In the genomic region with DNA sequence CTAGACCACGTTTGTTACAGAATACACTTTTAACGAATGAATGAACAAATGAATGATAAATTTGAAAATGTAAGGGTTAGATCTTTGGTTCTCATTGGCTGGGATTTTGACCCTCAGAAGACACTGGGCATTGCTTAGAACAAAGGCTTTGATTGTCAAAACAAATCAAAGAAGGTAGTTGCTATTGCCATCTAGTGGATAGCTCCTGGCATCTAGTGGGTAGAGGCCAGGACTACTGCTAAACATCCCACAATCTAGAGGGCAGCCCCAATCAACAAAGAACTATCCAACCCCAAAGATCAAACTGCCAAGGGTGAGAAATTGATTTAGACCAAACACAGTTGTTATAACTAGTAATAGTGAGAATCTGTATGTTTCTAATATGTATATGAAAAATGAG, we compare ENCODE assay signal across 10 cellular contexts.
DNase-seq lines count a peak whose midpoint lies in the region; ATAC-seq, FAIRE-seq and TF ChIP-seq lines count a peak whose summit lies in the region.
"Had no signal": no experiment of that assay in that cellular context is flagged by ENCODE, and none has a peak within 500 bp of the region (broad histone marks: within the 10 kb centered on the region; RNA-seq: fewer than 3 reads in every experiment).

No MANE protein-coding gene starts in this region.

- CTCF ChIA-PET in GM12878 (lab: Yijun Ruan, JAX), result interaction anchor here (0.6 to 1.4 kb wide), 7 partner anchors 18 to 812 kb away, joined by 3 read pairs; no protein-coding TSS in a partner anchor

- no peak overlapping the region for H3K9ac ChIP-seq in GM12878 (ENCODE audit: control insufficient read depth, insufficient read depth, low read length)

- no peaks in the 10 kb centered on the region for H3K27me3 ChIP-seq in GM12878 (replicated peaks in 1 of 2; ENCODE audit: control insufficient read depth in 2 of 2, insufficient read depth in 2 of 2, low read length in 1 of 2)
- H3K27me3 ChIP-seq in testis, result no peaks in the 10 kb centered on the region
- H3K27me3 ChIP-seq in adrenal gland, result no peaks in the 10 kb centered on the region
- H3K27me3 ChIP-seq: cardiac muscle cell had no signal

- RAD21 ChIA-PET in GM12878 (lab: Charles Lee; ENCODE audit: unreplicated experiment), result interaction anchor here (1.4 kb wide), 1 partner anchor 812 kb away, joined by 6 read pairs; no protein-coding TSS in a partner anchor

- peak; percentile 60 for TF ChIP-seq RAD21 in GM12878 (IDR thresholded peaks at IDR 0.05; ENCODE audit: insufficient read depth, low read depth, low read length)

- POLR2A ChIA-PET in GM12878 (lab: Charles Lee), result no interaction called here

- intact Hi-C loops in GM12878 (cut with micrococcal nuclease; ENCODE audit: unreplicated experiment), result no loop called here
- intact Hi-C loops in testis (cut with DNase I; ENCODE audit: low total_unique reads), result no loop called here
- intact Hi-C loops in adrenal gland (cut with DNase I), result no loop called here

- WGBS in GM12878 (ENCODE audit: insufficient coverage, insufficient replicate concordance, low lambda C conversion rate, missing lambda C conversion rate), result 3% methylated on average over 2 of the region's 2 CpGs
- WGBS in testis, 2 donors, result 16 to 36% methylated on average over 2 of the region's 2 CpGs
- WGBS in adrenal gland, 4 donors, result 19 to 29% (median 20%) methylated on average over 2 of the region's 2 CpGs

- H3K9me3 ChIP-seq in GM12878 (replicated peaks; ENCODE audit: control insufficient read depth, insufficient read depth, low read length) (no peaks in the 10 kb centered on the region), testis (no peaks in the 10 kb centered on the region), adrenal gland (replicated peaks in 1 of 3) (no peaks in the 10 kb centered on the region)

- SMC1A ChIA-PET in GM12878 (lab: Charles Lee; ENCODE audit: uncharacterized antibody, unreplicated experiment), result interaction anchor here (0.6 to 0.8 kb wide), 2 partner anchors 20 to 60 kb away, joined by 3 to 4 read pairs; no protein-coding TSS in a partner anchor

- no peaks in the 10 kb centered on the region for H4K20me1 ChIP-seq in GM12878 (ENCODE audit: control insufficient read depth, insufficient read depth)

- peak; percentile 27 for FAIRE-seq in GM12878 (lab: Jason Lieb, UNC)

- TF ChIP-seq CTCF in GM12878 (IDR thresholded peaks at IDR 0.05 in 2 of 3, conservative IDR thresholded peaks at IDR 0.05 in 1 of 3; ENCODE audit: control insufficient read depth in 2 of 3, extremely low read depth in 1 of 3, insufficient read depth in 1 of 3, low read depth in 3 of 3, low read length in 3 of 3), result peak; percentile 51 to 63 (median 58)
- no peak for TF ChIP-seq CTCF in testis (IDR thresholded peaks at IDR 0.05)
- TF ChIP-seq CTCF in adrenal gland (IDR thresholded peaks at IDR 0.05), result no peak

- H3K36me3 ChIP-seq in GM12878 (ENCODE audit: control insufficient read depth in 2 of 2, insufficient read depth in 2 of 2, low read length in 1 of 2) (no peaks in the 10 kb centered on the region), testis (ENCODE audit: low read depth, missing control alignments) (no peaks in the 10 kb centered on the region), adrenal gland (replicated peaks in 1 of 2) (no peaks in the 10 kb centered on the region)
- H3K36me3 ChIP-seq: cardiac muscle cell had no signal

- H3K79me2 ChIP-seq in GM12878 (ENCODE audit: control insufficient read depth, insufficient read depth, low read length), result no peaks in the 10 kb centered on the region

- H3K27ac ChIP-seq in GM12878 (ENCODE audit: control insufficient read depth, insufficient read depth) (no peak overlapping the region), testis (no peak overlapping the region), adrenal gland (no peak overlapping the region)
- H3K27ac ChIP-seq: cardiac muscle cell, skin epidermis had no signal

- no peak overlapping the region for H2AFZ ChIP-seq in GM12878 (ENCODE audit: control insufficient read depth, low read depth, low read length)

- TF ChIP-seq POLR2A in GM12878 (IDR thresholded peaks at IDR 0.05; ENCODE audit: low read depth, low read length) (no peak), testis (IDR thresholded peaks at IDR 0.05) (no peak), adrenal gland (IDR thresholded peaks at IDR 0.05) (no peak)

- DNase-seq in EH (ENCODE audit: low read depth), result peak; percentile 1
- DNase-seq in HT-29 (ENCODE audit: low spot score), result peak; percentile 50
- DNase-seq in GM12878 (ENCODE audit: low read depth, low spot score), result no peak
- DNase-seq in testis, result peak; percentile 21
- DNase-seq in adrenal gland, result no peak
- DNase-seq in activated naive CD4-positive, alpha-beta T cell treated with anti-CD3 and anti-CD28 coated beads, Interleukin-2, amount 50 U/mL, for 16 hours, result no peak
- DNase-seq in activated CD4-positive, alpha-beta T cell treated with anti-CD3 and anti-CD28 coated beads for 48 hours, result no peak

- no peak for TF ChIP-seq EP300 in GM12878 (IDR thresholded peaks at IDR 0.05; ENCODE audit: borderline replicate concordance in 1 of 2, control insufficient read depth in 1 of 2, low read depth in 2 of 2, low read length in 2 of 2)

- H3K4me2 ChIP-seq in GM12878 (ENCODE audit: control insufficient read depth, insufficient read depth), result no peak overlapping the region

- ATAC-seq in GM21390 (IDR thresholded peaks at IDR 0.05; ENCODE audit: unreplicated experiment) (peak; percentile 94), GM12878 (peak; percentile 97)

- BruUV-seq in GM12878 (replicated peaks; lab: Mats Ljungman, UMichigan), result no TSS peak

- in situ Hi-C loops in GM12878 (cut with MboI), result no loop called here

- H3K4me3 ChIP-seq in GM12878, result no peak overlapping the region
- no peak overlapping the region for H3K4me3 ChIP-seq in testis
- no peak overlapping the region for H3K4me3 ChIP-seq in adrenal gland
- H3K4me3 ChIP-seq: cardiac muscle cell, skin epidermis had no signal

- H3K4me1 ChIP-seq in GM12878 (ENCODE audit: control insufficient read depth, insufficient read depth, low read length) (no peaks in the 10 kb centered on the region), testis (no peaks in the 10 kb centered on the region), adrenal gland (replicated peaks in 1 of 2) (no peaks in the 10 kb centered on the region)

TF ChIP-seq in GM12878, 131 proteins besides CTCF, POLR2A, EP300 and RAD21:
- peak; percentile 60 for TF ChIP-seq SMC3 (IDR thresholded peaks at IDR 0.05; ENCODE audit: borderline replicate concordance, low read length)
- no peak for TF ChIP-seq BRCA1 (IDR thresholded peaks at IDR 0.05; ENCODE audit: low read depth, low read length)

Comparison
In these comparisons a context has a peak if more than half of its experiments do, and no peak if none do; other contexts are left out.
1. DNase-seq: peak in EH (single experiment), HT-29 (single experiment) and testis (single experiment); none in GM12878 (single experiment), adrenal gland (0 of 7), activated naive CD4-positive, alpha-beta T cell treated with anti-CD3 and anti-CD28 coated beads, Interleukin-2, amount 50 U/mL, for 16 hours (single experiment) and activated CD4-positive, alpha-beta T cell treated with anti-CD3 and anti-CD28 coated beads for 48 hours (single experiment).
2. CTCF ChIP-seq: peak in GM12878 (3 of 3); none in testis (0 of 3) and adrenal gland (0 of 6).